Comparison of ENCODE assay signal across 8 cellular contexts in genomic region chr17:48037036-48037881, GRCh38. TPM values are rescaled to one million over a fixed set of nuclear protein-coding genes. Genes with fewer than 3 reads are reported as not detected.
DNase-seq lines count a peak whose midpoint lies in the region; ATAC-seq, FAIRE-seq and TF ChIP-seq lines count a peak whose summit lies in the region.

Gene COPZ2, minus strand, starts transcription at chr17:48037797. Its CDS starts 20 bp downstream, at chr17:48037777.

- ATAC-seq in HG03108 (IDR thresholded peaks at IDR 0.05; ENCODE audit: unreplicated experiment) = no peak
- no peak for ATAC-seq in GM18873 (IDR thresholded peaks at IDR 0.05; ENCODE audit: low FRiP score, unreplicated experiment)

- DNase-seq in AG10803 (ENCODE audit: low read depth) (peak; percentile 69), HFFc6 (peak; percentile 62), UCSD-AML1 (lab: John Stamatoyannopoulos, UW; ENCODE audit: unreplicated experiment) (peak; percentile 65), bronchial epithelial cell (ENCODE audit: low read depth) (no peak), kidney tubule cell (ENCODE audit: low spot score) (peak; percentile 49)
- peak; percentile 41 for DNase-seq in stimulated activated CD4-positive, alpha-beta T cell treated with anti-CD3 and anti-CD28 coated beads, Interleukin-2, amount 100 ng/mL, for 4 hours (ENCODE audit: low read depth)

- H3K27ac Mint-ChIP-seq in HFFc6 = peak within 1 kb of the TSS; percentile 97

- no peak for FAIRE-seq in bronchial epithelial cell (lab: Jason Lieb, UNC)

- H3K4me3 ChIP-seq in AG10803 (ENCODE audit: low read length) (peak within 1 kb of the TSS; percentile 78), bronchial epithelial cell (ENCODE audit: low read depth, low read length) (peak within 1 kb of the TSS; percentile 58)

- H3K4me3 Mint-ChIP-seq in HFFc6 = peak within 1 kb of the TSS; percentile 92

- H3K27me3 Mint-ChIP-seq in HFFc6 (ENCODE audit: insufficient read depth) = no peaks in the 10 kb centered on the region; the same call in 1 of the 2 replicates

- peak; percentile 56 for TF ChIP-seq CTCF in AG10803 (conservative IDR thresholded peaks at IDR 0.05; ENCODE audit: low read length)
- TF ChIP-seq CTCF in HFFc6 (IDR thresholded peaks at IDR 0.05) = peak; percentile 84
- TF ChIP-seq CTCF in bronchial epithelial cell (IDR thresholded peaks at IDR 0.05; ENCODE audit: insufficient read depth, low read length, severe bottlenecking) = peak; percentile 77

- H3K27me3 ChIP-seq in bronchial epithelial cell (ENCODE audit: control insufficient read depth, insufficient read depth, low read length) = no peaks in the 10 kb centered on the region

- H3K36me3 ChIP-seq in bronchial epithelial cell (ENCODE audit: control insufficient read depth, insufficient read depth, low read length) = no peaks in the 10 kb centered on the region

- no peaks in the 10 kb centered on the region; the same call in 1 of the 2 replicates for H3K36me3 Mint-ChIP-seq in HFFc6 (ENCODE audit: low read depth)

- peaks cover 20% of the 10 kb centered on the region for H3K4me1 Mint-ChIP-seq in HFFc6 (ENCODE audit: low read depth)

- H3K9me3 Mint-ChIP-seq in HFFc6 = no peaks in the 10 kb centered on the region

RNA-seq across cellular contexts. Expression of gene COPZ2, which starts in this region (rescaled TPM):
- 100 to 1,000 TPM; 209 to 260 (median 211) TPM for total RNA-seq in HFFc6 (2021; fragmentation: NEBNext Ultra II Directional; extraction: Animal tissue kit (Norgen Biotek cat#: 25700))
- total RNA-seq in bronchial epithelial cell = 8.2 and 21.4 TPM in 2 replicates
